1 cellular context compared by ENCODE assay signal in genomic region chr19:12891553-12892021, GRCh38.
TF ChIP-seq lines count a peak whose summit lies in the region.

No MANE protein-coding gene starts in this region.

TF ChIP-seq in K562, 482 proteins besides CTCF, POLR2A, EP300 and RAD21:
- TF ChIP-seq KLF1 (tag; IDR thresholded peaks at IDR 0.05), result no peak
- 0 out of 2 replicates have a peak, but pooled peaks have one; percentile 47 for TF ChIP-seq ZC3H4 (CRISPR knock-in tag; IDR thresholded peaks at IDR 0.05; ENCODE audit: borderline replicate concordance)
- TF ChIP-seq SAFB2 (IDR thresholded peaks at IDR 0.05; ENCODE audit: borderline replicate concordance, low read depth, low read length, severe bottlenecking), result no peak
- no peak; the same call in 1 of the 2 replicates for TF ChIP-seq NR3C1 (CRISPR knock-in tag; IDR thresholded peaks at IDR 0.05)
- 0 out of 2 replicates have a peak, but pooled peaks have one; percentile 1 for TF ChIP-seq ZNF232 (CRISPR knock-in tag; IDR thresholded peaks at IDR 0.05)
- 0 out of 2 replicates have a peak, but pooled peaks have one; percentile 19 for TF ChIP-seq ZNF511 (CRISPR knock-in tag; IDR thresholded peaks at IDR 0.05)
- TF ChIP-seq ZBTB26 (CRISPR knock-in tag; IDR thresholded peaks at IDR 0.05), result no peak
- 0 out of 2 replicates have a peak, but pooled peaks have one; percentile 2 for TF ChIP-seq AFF4 (CRISPR knock-in tag; IDR thresholded peaks at IDR 0.05)
- TF ChIP-seq ID3 (CRISPR knock-in tag; IDR thresholded peaks at IDR 0.05), result no peak
- 0 out of 2 replicates have a peak, but pooled peaks have one; percentile 3 for TF ChIP-seq ID3 (tag; IDR thresholded peaks at IDR 0.05)
- no peak for TF ChIP-seq NRF1 (conservative IDR thresholded peaks at IDR 0.05 in 1 of 2, IDR thresholded peaks at IDR 0.05 in 1 of 2)
- TF ChIP-seq RBFOX2 (IDR thresholded peaks at IDR 0.05; ENCODE audit: low read depth, low read length), result peak; percentile 10; the same call in 1 of the 2 replicates
- TF ChIP-seq HDAC1 (IDR thresholded peaks at IDR 0.05), result no peak
- TF ChIP-seq NCOA1 (IDR thresholded peaks at IDR 0.05; ENCODE audit: low read depth), result no peak
- TF ChIP-seq ZNF282 (CRISPR knock-in tag; IDR thresholded peaks at IDR 0.05), result peak; percentile 28; the same call in 1 of the 2 replicates
- TF ChIP-seq MED1 (CRISPR knock-in tag; IDR thresholded peaks at IDR 0.05; ENCODE audit: borderline replicate concordance), result 0 out of 2 replicates have a peak, but pooled peaks have one; percentile 28
- TF ChIP-seq BRCA1 (IDR thresholded peaks at IDR 0.05), result no peak
- 0 out of 2 replicates have a peak, but pooled peaks have one; percentile 82 for TF ChIP-seq BRCA1 (CRISPR knock-in tag; IDR thresholded peaks at IDR 0.05)
- TF ChIP-seq STAG1 (CRISPR knock-in tag; IDR thresholded peaks at IDR 0.05; ENCODE audit: borderline replicate concordance), result 0 out of 2 replicates have a peak, but pooled peaks have one; percentile 23
- TF ChIP-seq USF1 (CRISPR knock-in tag; IDR thresholded peaks at IDR 0.05), result no peak; the same call in 1 of the 2 replicates
- no peak for TF ChIP-seq ZBTB8A (IDR thresholded peaks at IDR 0.05; ENCODE audit: partially characterized antibody)
- no peak for TF ChIP-seq ZBTB17 (CRISPR knock-in tag; IDR thresholded peaks at IDR 0.05)
- no peak for TF ChIP-seq GATA2 (CRISPR knock-in tag; IDR thresholded peaks at IDR 0.05)
- no peak for TF ChIP-seq ZNF507 (tag; conservative IDR thresholded peaks at IDR 0.05)
- TF ChIP-seq ZNF766 (CRISPR knock-in tag; conservative IDR thresholded peaks at IDR 0.05), result no peak
